In genomic region chr10:31426425-31426824, GRCh38 we compare ENCODE assay signal across 12 cellular contexts.
DNase-seq lines count a peak whose midpoint lies in the region; ATAC-seq, FAIRE-seq and TF ChIP-seq lines count a peak whose summit lies in the region.
"Had no signal": no experiment of that assay in that cellular context is flagged by ENCODE, and none has a peak within 500 bp of the region (broad histone marks: within the 10 kb centered on the region; RNA-seq: fewer than 3 reads in every experiment).

No MANE protein-coding gene starts in this region.

- peaks cover 15% of the 10 kb centered on the region for H3K9me3 Mint-ChIP-seq in chondrocyte (ENCODE audit: low read depth)

- no peak for TF ChIP-seq CTCF in AG10803 (conservative IDR thresholded peaks at IDR 0.05; ENCODE audit: low read length)
- TF ChIP-seq CTCF in chondrocyte (IDR thresholded peaks at IDR 0.05), result no peak
- TF ChIP-seq CTCF in lower lobe of right lung (IDR thresholded peaks at IDR 0.05), result no peak

- H3K36me3 Mint-ChIP-seq in chondrocyte (ENCODE audit: low read depth), result peaks cover 6% of the 10 kb centered on the region

- no peaks in the 10 kb centered on the region for H3K9me3 ChIP-seq in lower lobe of right lung

- ATAC-seq in lower lobe of right lung (peak in 1 of 2 donors; percentile 54), GM19324 (IDR thresholded peaks at IDR 0.05; ENCODE audit: low FRiP score, unreplicated experiment) (no peak), HG03196 (IDR thresholded peaks at IDR 0.05; ENCODE audit: unreplicated experiment) (no peak), GM18520 (IDR thresholded peaks at IDR 0.05; ENCODE audit: unreplicated experiment) (no peak)

- H3K27ac ChIP-seq in lower lobe of right lung, result peak overlapping the region; percentile 63

- no peak for FAIRE-seq in HTR-8/SVneo (lab: Jason Lieb, UNC)
- FAIRE-seq: colon, G401.6 had no signal

- DNase-seq in AG10803 (ENCODE audit: low read depth) (peak; percentile 64), HTR-8/SVneo (ENCODE audit: insufficient read length, low spot score) (peak; percentile 29), chondrocyte (ENCODE audit: low spot score) (no peak), lower lobe of right lung (no peak), NCI-H2196 treated with DMSO at 0.1 percent for 48 hours (lab: John Stamatoyannopoulos, UW; ENCODE audit: unreplicated experiment) (no peak)
- DNase-seq: activated CD4-positive, alpha-beta T cell treated with anti-CD3 and anti-CD28 coated beads, Interleukin-2, amount 50 U/mL, for 4 hours; stimulated activated CD4-positive, alpha-beta T cell treated with anti-CD3 and anti-CD28 coated beads, Interleukin-4, amount 100 ng/mL, for 24 hours had no signal

- H3K4me1 ChIP-seq in lower lobe of right lung, result no peaks in the 10 kb centered on the region

- intact Hi-C loops in lower lobe of right lung (cut with DNase I), result no loop called here

- H3K4me1 Mint-ChIP-seq in chondrocyte (ENCODE audit: low read depth), result peaks cover 46% of the 10 kb centered on the region

- peak overlapping the region; percentile 77 for H3K27ac Mint-ChIP-seq in chondrocyte (ENCODE audit: unreplicated experiment)

- H3K4me3 Mint-ChIP-seq in chondrocyte (ENCODE audit: unreplicated experiment), result no peak overlapping the region

- no peaks in the 10 kb centered on the region for H3K36me3 ChIP-seq in lower lobe of right lung

- H3K27me3 ChIP-seq in lower lobe of right lung (ENCODE audit: low read depth), result no peaks in the 10 kb centered on the region

- H3K27me3 Mint-ChIP-seq in chondrocyte (ENCODE audit: low read depth), result no peaks in the 10 kb centered on the region

- H3K4me3 ChIP-seq in AG10803 (ENCODE audit: low read length), result no peak overlapping the region
- H3K4me3 ChIP-seq in lower lobe of right lung, result no peak overlapping the region

Comparison
In these comparisons a context has a peak if more than half of its experiments do, and no peak if none do; other contexts are left out.
1. DNase-seq: peak in AG10803 (single experiment) and HTR-8/SVneo (single experiment); none in chondrocyte (single experiment), lower lobe of right lung (single experiment) and NCI-H2196 treated with DMSO at 0.1 percent for 48 hours (single experiment).